Comparison of ENCODE assay signal across 20 cellular contexts in the genomic region with DNA sequence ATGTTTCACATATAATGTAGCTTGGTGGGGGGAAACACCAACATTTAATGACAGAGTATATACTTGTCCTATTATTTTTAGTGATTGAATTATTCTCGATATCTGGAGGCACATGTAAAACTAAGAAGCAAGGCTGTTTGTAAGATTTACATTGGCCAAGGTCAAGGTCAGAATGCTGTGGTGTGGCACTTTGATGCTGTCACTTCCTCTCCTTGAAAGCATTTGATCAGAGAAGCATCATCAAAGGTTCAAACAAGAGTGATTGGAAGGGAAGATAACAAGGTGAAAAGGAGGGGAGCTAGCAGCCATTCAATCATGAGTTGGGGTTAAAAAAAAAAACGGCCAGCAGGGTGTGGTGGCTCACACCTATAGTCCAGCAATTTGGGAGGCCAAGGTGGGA. TPM values are rescaled to one million over a fixed set of nuclear protein-coding genes. Genes with fewer than 3 reads are reported as not detected.
DNase-seq lines count a peak whose midpoint lies in the region; ATAC-seq, FAIRE-seq and TF ChIP-seq lines count a peak whose summit lies in the region.
"Had no signal": no experiment of that assay in that cellular context is flagged by ENCODE, and none has a peak within 500 bp of the region (broad histone marks: within the 10 kb centered on the region; RNA-seq: fewer than 3 reads in every experiment).

No MANE protein-coding gene starts in this region.

- H3K9me3 Mint-ChIP-seq in activated CD4-positive, alpha-beta T cell treated with anti-CD3 and anti-CD28 coated beads, Interleukin-2, amount 10 ng/mL, durations not matched to agents 24 days and 14 days = no peaks in the 10 kb centered on the region
- H3K9me3 Mint-ChIP-seq in activated T-helper 2 cell treated with anti-CD3 and anti-CD28 coated beads, Interferon-gamma antibody, Interleukin-2, Interleukin-4, amounts not matched to agents 10 μg/mL and 5 μg/mL and 100 μg/mL, durations not matched to agents 14 hours and 24 hours and 36 hours = no peaks in the 10 kb centered on the region
- H3K9me3 Mint-ChIP-seq in naive thymus-derived CD8-positive, alpha-beta T cell = no peaks in the 10 kb centered on the region
- H3K9me3 Mint-ChIP-seq in stimulated activated naive B cell treated with anti-CD40 and anti-IgM and Interleukin-4, amounts not matched to agents 10 μg/mL and 1 μg/mL and 100 μg/mL, for 72 hours = no peaks in the 10 kb centered on the region

- no peak for TF ChIP-seq POLR2A in HepG2 (IDR thresholded peaks at IDR 0.05; ENCODE audit: insufficient read depth in 1 of 2, low read depth in 2 of 2, low read length in 2 of 2)
- TF ChIP-seq POLR2A in right lobe of liver (IDR thresholded peaks at IDR 0.05) = no peak

- TF ChIP-seq CTCF in HepG2 (CRISPR knock-in tag; IDR thresholded peaks at IDR 0.05) = no peak
- TF ChIP-seq CTCF in right lobe of liver (IDR thresholded peaks at IDR 0.05) = no peak

- H3K9me3 ChIP-seq in HepG2 (ENCODE audit: low read length) = no peaks in the 10 kb centered on the region
- H3K9me3 ChIP-seq in right lobe of liver = no peaks in the 10 kb centered on the region
- H3K9me3 ChIP-seq: BLaER1 had no signal

- peaks cover 13% of the 10 kb centered on the region for H3K4me1 Mint-ChIP-seq in activated CD4-positive, alpha-beta T cell treated with anti-CD3 and anti-CD28 coated beads, Interleukin-2, amount 10 ng/mL, durations not matched to agents 24 days and 14 days
- H3K4me1 Mint-ChIP-seq in activated T-helper 2 cell treated with anti-CD3 and anti-CD28 coated beads, Interferon-gamma antibody, Interleukin-2, Interleukin-4, amounts not matched to agents 10 μg/mL and 5 μg/mL and 100 μg/mL, durations not matched to agents 14 hours and 24 hours and 36 hours (ENCODE audit: low read depth) = peaks cover 12% of the 10 kb centered on the region
- H3K4me1 Mint-ChIP-seq in naive thymus-derived CD8-positive, alpha-beta T cell = peaks cover 14 to 23% (median 16%) of the 10 kb centered on the region in 4 donors
- peaks cover 3 to 10% of the 10 kb centered on the region in 2 donors for H3K4me1 Mint-ChIP-seq in stimulated activated naive B cell treated with anti-CD40 and anti-IgM and Interleukin-4, amounts not matched to agents 10 μg/mL and 1 μg/mL and 100 μg/mL, for 72 hours

- H3K4me3 ChIP-seq in HepG2 (replicated peaks in 1 of 3; ENCODE audit: insufficient read depth in 1 of 3, low read depth in 2 of 3, low read length in 3 of 3) (no peak overlapping the region), right lobe of liver (no peak overlapping the region)
- H3K4me3 ChIP-seq: BLaER1, GM23248 had no signal

- no peak for ATAC-seq in HepG2
- no peak for ATAC-seq in right lobe of liver
- peak in 1 of 2 donors; percentile 39 for ATAC-seq in naive thymus-derived CD8-positive, alpha-beta T cell
- ATAC-seq in stimulated activated naive B cell treated with anti-CD40 and anti-IgM and Interleukin-4, amounts not matched to agents 10 μg/mL and 1 μg/mL and 100 μg/mL, for 72 hours (replicated peaks) = no peak

- CTCF ChIA-PET in HepG2 (lab: Yijun Ruan, JAX; ENCODE audit: low intra/inter-chr PET ratio, low total read pairs) = no interaction called here

- in situ Hi-C loops in HepG2 (cut with HindIII; ENCODE audit: extremely low pct_ligation_motif_present, low pct_unique_long_range_greater_than_20kb) = no loop called here

- H2AFZ ChIP-seq in HepG2 (ENCODE audit: low read length) = no peak overlapping the region
- H2AFZ ChIP-seq: GM23248 had no signal

- no peaks in the 10 kb centered on the region; a peak in 1 of 5 replicates for H3K27me3 ChIP-seq in HepG2 (ENCODE audit: control insufficient read depth in 1 of 2, insufficient read depth in 2 of 2, low read length in 2 of 2)
- H3K27me3 ChIP-seq in right lobe of liver = no peaks in the 10 kb centered on the region
- H3K27me3 ChIP-seq: BLaER1 had no signal

- TF ChIP-seq EP300 in HepG2 (IDR thresholded peaks at IDR 0.05; ENCODE audit: low read depth in 2 of 2, low read length in 2 of 2) (no peak), HepG2 (CRISPR knock-in tag; IDR thresholded peaks at IDR 0.05; ENCODE audit: borderline replicate concordance) (no peak)

- H3K4me3 Mint-ChIP-seq in activated CD4-positive, alpha-beta T cell treated with anti-CD3 and anti-CD28 coated beads, Interleukin-2, amount 10 ng/mL, durations not matched to agents 24 days and 14 days = no peak overlapping the region
- H3K4me3 Mint-ChIP-seq in activated T-helper 2 cell treated with anti-CD3 and anti-CD28 coated beads, Interferon-gamma antibody, Interleukin-2, Interleukin-4, amounts not matched to agents 10 μg/mL and 5 μg/mL and 100 μg/mL, durations not matched to agents 14 hours and 24 hours and 36 hours (ENCODE audit: low read depth) = no peak overlapping the region
- H3K4me3 Mint-ChIP-seq in naive thymus-derived CD8-positive, alpha-beta T cell = peak overlapping the region in 1 of 10 donors; percentile 28
- H3K4me3 Mint-ChIP-seq in stimulated activated naive B cell treated with anti-CD40 and anti-IgM and Interleukin-4, amounts not matched to agents 10 μg/mL and 1 μg/mL and 100 μg/mL, for 72 hours = no peak overlapping the region

- intact Hi-C loops in activated CD4-positive, alpha-beta T cell treated with anti-CD3 and anti-CD28 coated beads, Interleukin-2, amount 10 ng/mL, durations not matched to agents 24 days and 14 days (cut with micrococcal nuclease) = no loop called here
- intact Hi-C loops in HepG2 (cut with micrococcal nuclease; ENCODE audit: unreplicated experiment) (no loop called here), right lobe of liver (cut with DNase I) (no loop called here)
- intact Hi-C loops in activated T-helper 2 cell treated with anti-CD3 and anti-CD28 coated beads, Interferon-gamma antibody, Interleukin-2, Interleukin-4, amounts not matched to agents 10 μg/mL and 5 μg/mL and 100 μg/mL, durations not matched to agents 14 hours and 24 hours and 36 hours (cut with micrococcal nuclease) = no loop called here

- H3K4me1 ChIP-seq in HepG2 (ENCODE audit: insufficient read depth, low read length) (peaks cover 8% of the 10 kb centered on the region), right lobe of liver (no peaks in the 10 kb centered on the region)
- H3K4me1 ChIP-seq: BLaER1 had no signal

- TF ChIP-seq RAD21 in HepG2 (CRISPR knock-in tag; IDR thresholded peaks at IDR 0.05) = no peak

- H4K20me1 ChIP-seq in HepG2 (ENCODE audit: insufficient read depth, low read length) = no peaks in the 10 kb centered on the region

- H3K36me3 Mint-ChIP-seq in activated CD4-positive, alpha-beta T cell treated with anti-CD3 and anti-CD28 coated beads, Interleukin-2, amount 10 ng/mL, durations not matched to agents 24 days and 14 days (ENCODE audit: low read depth) = peaks cover 30% of the 10 kb centered on the region
- H3K36me3 Mint-ChIP-seq in activated T-helper 2 cell treated with anti-CD3 and anti-CD28 coated beads, Interferon-gamma antibody, Interleukin-2, Interleukin-4, amounts not matched to agents 10 μg/mL and 5 μg/mL and 100 μg/mL, durations not matched to agents 14 hours and 24 hours and 36 hours (ENCODE audit: low read depth) = peaks cover 35% of the 10 kb centered on the region
- peaks cover 6 to 67% (median 10%) of the 10 kb centered on the region in 3 donors for H3K36me3 Mint-ChIP-seq in naive thymus-derived CD8-positive, alpha-beta T cell
- peaks cover 25 to 29% of the 10 kb centered on the region in 2 donors for H3K36me3 Mint-ChIP-seq in stimulated activated naive B cell treated with anti-CD40 and anti-IgM and Interleukin-4, amounts not matched to agents 10 μg/mL and 1 μg/mL and 100 μg/mL, for 72 hours

- TSS peak; percentile 36 for BruUV-seq in HepG2 (replicated peaks; lab: Mats Ljungman, UMichigan)

- no peaks in the 10 kb centered on the region for H3K27me3 Mint-ChIP-seq in activated CD4-positive, alpha-beta T cell treated with anti-CD3 and anti-CD28 coated beads, Interleukin-2, amount 10 ng/mL, durations not matched to agents 24 days and 14 days
- no peaks in the 10 kb centered on the region for H3K27me3 Mint-ChIP-seq in activated T-helper 2 cell treated with anti-CD3 and anti-CD28 coated beads, Interferon-gamma antibody, Interleukin-2, Interleukin-4, amounts not matched to agents 10 μg/mL and 5 μg/mL and 100 μg/mL, durations not matched to agents 14 hours and 24 hours and 36 hours (ENCODE audit: low read depth)
- no peaks in the 10 kb centered on the region for H3K27me3 Mint-ChIP-seq in naive thymus-derived CD8-positive, alpha-beta T cell
- H3K27me3 Mint-ChIP-seq in stimulated activated naive B cell treated with anti-CD40 and anti-IgM and Interleukin-4, amounts not matched to agents 10 μg/mL and 1 μg/mL and 100 μg/mL, for 72 hours = no peaks in the 10 kb centered on the region

- peaks cover 8 to 36% of the 10 kb centered on the region in 2 experiments for H3K36me3 ChIP-seq in HepG2 (replicated peaks in 1 of 2; ENCODE audit: control insufficient read depth in 1 of 2, insufficient read depth in 2 of 2, low read length in 2 of 2)
- H3K36me3 ChIP-seq in right lobe of liver = peaks cover 0 to 19% (median 6%) of the 10 kb centered on the region in 4 donors

- no peak overlapping the region for H3K9ac ChIP-seq in HepG2 (ENCODE audit: insufficient read depth, low read depth, low read length)
- H3K9ac ChIP-seq: BLaER1, GM23248 had no signal

- no peak for FAIRE-seq in HepG2 (lab: Jason Lieb, UNC)
- FAIRE-seq: GM12892 had no signal

- POLR2A ChIA-PET in HepG2 (lab: Yijun Ruan, JAX) = no interaction called here
- POLR2A ChIA-PET in naive thymus-derived CD8-positive, alpha-beta T cell (lab: Charles Lee) = no interaction called here

- peak; percentile 62 for DNase-seq in activated CD4-positive, alpha-beta T cell treated with anti-CD3 and anti-CD28 coated beads, Interleukin-2, amount 10 ng/mL, durations not matched to agents 24 days and 14 days
- DNase-seq in activated CD4-positive, alpha-beta T cell treated with anti-CD3 and anti-CD28 coated beads for 4 hours = no peak
- DNase-seq in HepG2 (ENCODE audit: low spot score) = peak; percentile 25
- DNase-seq in right lobe of liver = no peak
- DNase-seq in activated T-helper 2 cell treated with anti-CD3 and anti-CD28 coated beads, Interferon-gamma antibody, Interleukin-2, Interleukin-4, amounts not matched to agents 10 μg/mL and 5 μg/mL and 100 μg/mL, durations not matched to agents 14 hours and 24 hours and 36 hours (ENCODE audit: low spot score) = no peak
- DNase-seq in naive thymus-derived CD8-positive, alpha-beta T cell = no peak
- DNase-seq in ecto neural progenitor cell (ENCODE audit: low spot score) = no peak
- no peak for DNase-seq in stimulated activated naive B cell treated with anti-CD40 and anti-IgM and Interleukin-4, amounts not matched to agents 10 μg/mL and 1 μg/mL and 100 μg/mL, for 72 hours
- DNase-seq: DMS 273 treated with DMSO at 0.1 percent for 48 hours; GF-D8; GM23248; HCEC 1CT; NCI-H1417 treated with DMSO at 0.1 percent for 48 hours; NCI-H1930; NCI-H2171; NCI-H446 treated with DMSO at 0.1 percent for 48 hours; NK-92 treated with Interleukin-12 subunit alpha and Interleukin-12 subunit beta, amount 100 ng/mL, for 24 hours had no signal

- no peak overlapping the region for H3K27ac ChIP-seq in HepG2 (ENCODE audit: extremely low read length, insufficient read depth, low read length)
- H3K27ac ChIP-seq in right lobe of liver = no peak overlapping the region
- H3K27ac ChIP-seq: BLaER1, GM23248 had no signal

- no peak overlapping the region for H3K4me2 ChIP-seq in HepG2 (ENCODE audit: low read depth, low read length)
- H3K4me2 ChIP-seq: BLaER1 had no signal

- WGBS in HepG2 (ENCODE audit: low lambda C conversion rate) = 64% methylated on average over 2 of the region's 2 CpGs
- WGBS in right lobe of liver (ENCODE audit: insufficient coverage, low coverage, low lambda C conversion rate, missing lambda C conversion rate) = 67% methylated on average over 2 of the region's 2 CpGs

- H3K79me2 ChIP-seq in HepG2 (ENCODE audit: insufficient read depth, low read length) = no peaks in the 10 kb centered on the region

- peak overlapping the region; percentile 75 for H3K27ac Mint-ChIP-seq in activated CD4-positive, alpha-beta T cell treated with anti-CD3 and anti-CD28 coated beads, Interleukin-2, amount 10 ng/mL, durations not matched to agents 24 days and 14 days
- H3K27ac Mint-ChIP-seq in activated T-helper 2 cell treated with anti-CD3 and anti-CD28 coated beads, Interferon-gamma antibody, Interleukin-2, Interleukin-4, amounts not matched to agents 10 μg/mL and 5 μg/mL and 100 μg/mL, durations not matched to agents 14 hours and 24 hours and 36 hours = peak overlapping the region; percentile 73
- peak overlapping the region in 6 of 10 donors; percentile 4 to 76 (median 51) for H3K27ac Mint-ChIP-seq in naive thymus-derived CD8-positive, alpha-beta T cell
- no peak overlapping the region for H3K27ac Mint-ChIP-seq in stimulated activated naive B cell treated with anti-CD40 and anti-IgM and Interleukin-4, amounts not matched to agents 10 μg/mL and 1 μg/mL and 100 μg/mL, for 72 hours

RNA-seq across cellular contexts. Expression of a gene that starts 26.4 kb away (rescaled TPM):
- 36.6 and 38.1 TPM in 2 replicates for total RNA-seq in activated CD4-positive, alpha-beta T cell treated with anti-CD3 and anti-CD28 coated beads, Interleukin-2, amount 10 ng/mL, durations not matched to agents 24 days and 14 days
- 17.9 and 22.0 TPM in 2 replicates for total RNA-seq in HepG2 (2016; rRNA removed; fragmentation: Illumina TruSeq; extraction: Trizol)
- total RNA-seq in HepG2 (2016; cell fraction: cytosol; rRNA removed; fragmentation: Illumina TruSeq; extraction: Trizol; ENCODE audit: low read depth) = 10.3 and 10.6 TPM in 2 replicates
- total RNA-seq in HepG2 (2016; cell fraction: insoluble cytoplasmic fraction; rRNA removed; fragmentation: Illumina TruSeq; extraction: Trizol) = 19.3 and 20.7 TPM in 2 replicates
- total RNA-seq in HepG2 (2016; cell fraction: membrane; rRNA removed; fragmentation: Illumina TruSeq; extraction: Trizol) = 7.2 and 8.9 TPM in 2 replicates
- total RNA-seq in HepG2 (2016; cell fraction: nucleus; rRNA removed; fragmentation: Illumina TruSeq; extraction: Trizol) = 16.0 and 18.0 TPM in 2 replicates
- polyA plus RNA-seq in HepG2 (2011; rRNA removed) = 13.6 and 13.9 TPM in 2 replicates
- polyA plus RNA-seq in HepG2 (2011; cell fraction: cytosol; rRNA removed) = 7.8 and 10.1 TPM in 2 replicates
- 6.0 and 10.8 TPM in 2 replicates for polyA plus RNA-seq in HepG2 (2011; cell fraction: nucleus; rRNA removed)
- polyA plus RNA-seq in HepG2 (2012) = 10.5 and 14.7 TPM in 2 replicates
- polyA plus RNA-seq in HepG2 (2016; cell fraction: cytosol; fragmentation: Illumina TruSeq; extraction: Trizol; ENCODE audit: low read depth) = 0.95 and 1.3 TPM in 2 replicates
- polyA plus RNA-seq in HepG2 (2016; cell fraction: insoluble cytoplasmic fraction; fragmentation: Illumina TruSeq; extraction: Trizol; ENCODE audit: low read depth) = 26.5 and 29.3 TPM in 2 replicates
- polyA plus RNA-seq in HepG2 (2016; cell fraction: membrane; fragmentation: Illumina TruSeq; extraction: Trizol; ENCODE audit: low read depth) = 3.7 and 5.0 TPM in 2 replicates
- 26.0 and 36.3 TPM in 2 replicates for polyA plus RNA-seq in HepG2 (2016; cell fraction: nucleus; fragmentation: Illumina TruSeq; extraction: Trizol; ENCODE audit: insufficient read depth, low read depth)
- 8.0 and 26.1 TPM in 2 replicates for polyA minus RNA-seq in HepG2 (2011; rRNA and poly(A)+ RNA removed; ENCODE audit: low replicate concordance)
- polyA minus RNA-seq in HepG2 (2011; cell fraction: cytosol; rRNA and poly(A)+ RNA removed) = 10.1 and 12.2 TPM in 2 replicates
- 13.1 and 14.5 TPM in 2 replicates for polyA minus RNA-seq in HepG2 (2011; cell fraction: nucleus; rRNA and poly(A)+ RNA removed)
- 10 to 100 TPM; 10.5 to 21.5 (median 14.2) TPM for total RNA-seq in right lobe of liver
- total RNA-seq in activated T-helper 2 cell treated with anti-CD3 and anti-CD28 coated beads, Interferon-gamma antibody, Interleukin-2, Interleukin-4, amounts not matched to agents 10 μg/mL and 5 μg/mL and 100 μg/mL, durations not matched to agents 14 hours and 24 hours and 36 hours = 40.1 and 40.7 TPM in 2 replicates
- 10 to 100 TPM; 34.4 to 36.3 TPM for total RNA-seq in naive thymus-derived CD8-positive, alpha-beta T cell
- 10 to 100 TPM; 17.1 to 21.7 (median 19.2) TPM for polyA plus RNA-seq in naive thymus-derived CD8-positive, alpha-beta T cell

RNA-seq across cellular contexts. Expression of a gene that starts 41.0 kb away (rescaled TPM):
- total RNA-seq in activated CD4-positive, alpha-beta T cell treated with anti-CD3 and anti-CD28 coated beads, Interleukin-2, amount 10 ng/mL, durations not matched to agents 24 days and 14 days = 25.3 and 25.4 TPM in 2 replicates
- total RNA-seq in HepG2 (2016; rRNA removed; fragmentation: Illumina TruSeq; extraction: Trizol) (16.9 and 23.1 TPM in 2 replicates), right lobe of liver (10 to 100 TPM; 19.3 to 26.0 (median 22.1) TPM)
- total RNA-seq in HepG2 (2016; cell fraction: cytosol; rRNA removed; fragmentation: Illumina TruSeq; extraction: Trizol; ENCODE audit: low read depth) = 2.5 and 2.7 TPM in 2 replicates
- 16.2 and 21.9 TPM in 2 replicates for total RNA-seq in HepG2 (2016; cell fraction: insoluble cytoplasmic fraction; rRNA removed; fragmentation: Illumina TruSeq; extraction: Trizol)
- 4.9 and 6.7 TPM in 2 replicates for total RNA-seq in HepG2 (2016; cell fraction: membrane; rRNA removed; fragmentation: Illumina TruSeq; extraction: Trizol)
- 7.0 and 7.1 TPM in 2 replicates for total RNA-seq in HepG2 (2016; cell fraction: nucleus; rRNA removed; fragmentation: Illumina TruSeq; extraction: Trizol)
- 5.4 and 7.4 TPM in 2 replicates for polyA plus RNA-seq in HepG2 (2011; rRNA removed)
- 4.2 and 4.9 TPM in 2 replicates for polyA plus RNA-seq in HepG2 (2011; cell fraction: cytosol; rRNA removed)
- 1.6 and 2.9 TPM in 2 replicates for polyA plus RNA-seq in HepG2 (2011; cell fraction: nucleus; rRNA removed)
- polyA plus RNA-seq in HepG2 (2012) = 5.6 and 8.5 TPM in 2 replicates
- 3.0 and 3.1 TPM in 2 replicates for polyA plus RNA-seq in HepG2 (2016; cell fraction: cytosol; fragmentation: Illumina TruSeq; extraction: Trizol; ENCODE audit: low read depth)
- 19.3 and 21.4 TPM in 2 replicates for polyA plus RNA-seq in HepG2 (2016; cell fraction: insoluble cytoplasmic fraction; fragmentation: Illumina TruSeq; extraction: Trizol; ENCODE audit: low read depth)
- 3.6 and 3.8 TPM in 2 replicates for polyA plus RNA-seq in HepG2 (2016; cell fraction: membrane; fragmentation: Illumina TruSeq; extraction: Trizol; ENCODE audit: low read depth)
- 11.6 and 12.2 TPM in 2 replicates for polyA plus RNA-seq in HepG2 (2016; cell fraction: nucleus; fragmentation: Illumina TruSeq; extraction: Trizol; ENCODE audit: insufficient read depth, low read depth)
- polyA minus RNA-seq in HepG2 (2011; rRNA and poly(A)+ RNA removed; ENCODE audit: low replicate concordance) = 2.1 and 6.0 TPM in 2 replicates
- 2.3 and 3.2 TPM in 2 replicates for polyA minus RNA-seq in HepG2 (2011; cell fraction: cytosol; rRNA and poly(A)+ RNA removed)
- 4.1 and 4.5 TPM in 2 replicates for polyA minus RNA-seq in HepG2 (2011; cell fraction: nucleus; rRNA and poly(A)+ RNA removed)
- 27.3 and 27.6 TPM in 2 replicates for total RNA-seq in activated T-helper 2 cell treated with anti-CD3 and anti-CD28 coated beads, Interferon-gamma antibody, Interleukin-2, Interleukin-4, amounts not matched to agents 10 μg/mL and 5 μg/mL and 100 μg/mL, durations not matched to agents 14 hours and 24 hours and 36 hours
- total RNA-seq in naive thymus-derived CD8-positive, alpha-beta T cell = 10 to 100 TPM; 12.9 to 14.3 TPM
- polyA plus RNA-seq in naive thymus-derived CD8-positive, alpha-beta T cell = 10 to 100 TPM; 18.4 to 25.6 (median 20.8) TPM

RNA-seq across cellular contexts. Expression of a gene that starts 50.4 kb away (rescaled TPM):
- total RNA-seq in activated CD4-positive, alpha-beta T cell treated with anti-CD3 and anti-CD28 coated beads, Interleukin-2, amount 10 ng/mL, durations not matched to agents 24 days and 14 days = 3.3 and 3.8 TPM in 2 replicates
- total RNA-seq in HepG2 (2016; rRNA removed; fragmentation: Illumina TruSeq; extraction: Trizol) (29.7 and 41.3 TPM in 2 replicates), right lobe of liver (10 to 100 TPM in 2 of 6 experiments, 1 to 10 TPM in 1, under 1 TPM in 3; 0.60 to 15.5 (median 1.4) TPM)
- total RNA-seq in HepG2 (2016; cell fraction: cytosol; rRNA removed; fragmentation: Illumina TruSeq; extraction: Trizol; ENCODE audit: low read depth) = 18.2 and 21.9 TPM in 2 replicates
- total RNA-seq in HepG2 (2016; cell fraction: insoluble cytoplasmic fraction; rRNA removed; fragmentation: Illumina TruSeq; extraction: Trizol) = 29.5 and 42.6 TPM in 2 replicates
- total RNA-seq in HepG2 (2016; cell fraction: membrane; rRNA removed; fragmentation: Illumina TruSeq; extraction: Trizol) = 35.6 and 37.8 TPM in 2 replicates
- total RNA-seq in HepG2 (2016; cell fraction: nucleus; rRNA removed; fragmentation: Illumina TruSeq; extraction: Trizol) = 20.4 and 24.5 TPM in 2 replicates
- polyA plus RNA-seq in HepG2 (2011; rRNA removed) = 13.2 and 16.4 TPM in 2 replicates
- 16.8 and 21.5 TPM in 2 replicates for polyA plus RNA-seq in HepG2 (2011; cell fraction: cytosol; rRNA removed)
- polyA plus RNA-seq in HepG2 (2011; cell fraction: nucleus; rRNA removed) = 31.6 and 37.7 TPM in 2 replicates
- 11.4 and 12.0 TPM in 2 replicates for polyA plus RNA-seq in HepG2 (2012)
- 20.8 and 23.5 TPM in 2 replicates for polyA plus RNA-seq in HepG2 (2016; cell fraction: cytosol; fragmentation: Illumina TruSeq; extraction: Trizol; ENCODE audit: low read depth)
- 34.6 and 34.9 TPM in 2 replicates for polyA plus RNA-seq in HepG2 (2016; cell fraction: insoluble cytoplasmic fraction; fragmentation: Illumina TruSeq; extraction: Trizol; ENCODE audit: low read depth)
- polyA plus RNA-seq in HepG2 (2016; cell fraction: membrane; fragmentation: Illumina TruSeq; extraction: Trizol; ENCODE audit: low read depth) = 30.1 and 33.1 TPM in 2 replicates
- 50.2 and 55.6 TPM in 2 replicates for polyA plus RNA-seq in HepG2 (2016; cell fraction: nucleus; fragmentation: Illumina TruSeq; extraction: Trizol; ENCODE audit: insufficient read depth, low read depth)
- polyA minus RNA-seq in HepG2 (2011; rRNA and poly(A)+ RNA removed; ENCODE audit: low replicate concordance) = 1.6 and 25.3 TPM in 2 replicates
- polyA minus RNA-seq in HepG2 (2011; cell fraction: cytosol; rRNA and poly(A)+ RNA removed) = 14.9 and 16.9 TPM in 2 replicates
- polyA minus RNA-seq in HepG2 (2011; cell fraction: nucleus; rRNA and poly(A)+ RNA removed) = 6.8 and 9.9 TPM in 2 replicates
- total RNA-seq in activated T-helper 2 cell treated with anti-CD3 and anti-CD28 coated beads, Interferon-gamma antibody, Interleukin-2, Interleukin-4, amounts not matched to agents 10 μg/mL and 5 μg/mL and 100 μg/mL, durations not matched to agents 14 hours and 24 hours and 36 hours = 4.7 and 5.7 TPM in 2 replicates
- total RNA-seq in naive thymus-derived CD8-positive, alpha-beta T cell = not detected
- polyA plus RNA-seq in naive thymus-derived CD8-positive, alpha-beta T cell = not detected
- total RNA-seq: OCI-LY7 had no signal

Comparison
In these comparisons a context has a peak if more than half of its experiments do, and no peak if none do; other contexts are left out.
1. DNase-seq: peak in activated CD4-positive, alpha-beta T cell treated with anti-CD3 and anti-CD28 coated beads, Interleukin-2, amount 10 ng/mL, durations not matched to agents 24 days and 14 days (single experiment) and HepG2 (single experiment); none in activated CD4-positive, alpha-beta T cell treated with anti-CD3 and anti-CD28 coated beads for 4 hours (0 of 2), right lobe of liver (0 of 3), activated T-helper 2 cell treated with anti-CD3 and anti-CD28 coated beads, Interferon-gamma antibody, Interleukin-2, Interleukin-4, amounts not matched to agents 10 μg/mL and 5 μg/mL and 100 μg/mL, durations not matched to agents 14 hours and 24 hours and 36 hours (single experiment), naive thymus-derived CD8-positive, alpha-beta T cell (0 of 10), ecto neural progenitor cell (single experiment) and stimulated activated naive B cell treated with anti-CD40 and anti-IgM and Interleukin-4, amounts not matched to agents 10 μg/mL and 1 μg/mL and 100 μg/mL, for 72 hours (single experiment).